Comparison of ENCODE assay signal across 6 cellular contexts in genomic region chr17:19369846-19370492, GRCh38. TPM values are rescaled to one million over a fixed set of nuclear protein-coding genes. Genes with fewer than 3 reads are reported as not detected.
DNase-seq lines count a peak whose midpoint lies in the region; ATAC-seq lines count a peak whose summit lies in the region.

No MANE protein-coding gene starts in this region.

- peak; percentile 60 for DNase-seq in activated CD4-positive, alpha-beta T cell treated with anti-CD3 and anti-CD28 coated beads, Interleukin-2, amount 10 ng/mL, durations not matched to agents 7 days and 5 days
- no peak for DNase-seq in activated CD4-positive, alpha-beta T cell treated with anti-CD3 and anti-CD28 coated beads for 4 hours
- peak in 2 of 3 experiments; percentile 19 to 28 for DNase-seq in effector memory CD8-positive, alpha-beta T cell
- no peak for DNase-seq in stimulated activated effector memory CD8-positive, alpha-beta T cell treated with anti-CD3 and anti-CD28 coated beads, Interleukin-12 subunit alpha, Interleukin-12 subunit beta, amount 100 ng/mL, for 72 hours (ENCODE audit: low spot score in 2 of 2)
- DNase-seq in DMS79 treated with DMSO at 0.1 percent for 48 hours (lab: John Stamatoyannopoulos, UW) = no peak
- DNase-seq in NCI-H748 (lab: John Stamatoyannopoulos, UW; ENCODE audit: unreplicated experiment) = no peak

- POLR2A ChIA-PET in activated CD4-positive, alpha-beta T cell treated with anti-CD3 and anti-CD28 coated beads, Interleukin-2, amount 10 ng/mL, durations not matched to agents 7 days and 5 days (lab: Charles Lee) = no interaction called here

- CTCF ChIA-PET in activated CD4-positive, alpha-beta T cell treated with anti-CD3 and anti-CD28 coated beads, Interleukin-2, amount 10 ng/mL, durations not matched to agents 7 days and 5 days (lab: Charles Lee) = interaction anchor here (0.6 to 0.8 kb wide), 2 partner anchors 10 to 15 kb away, joined by 3 read pairs; no protein-coding TSS in a partner anchor

- no peaks in the 10 kb centered on the region for H3K27me3 Mint-ChIP-seq in activated CD4-positive, alpha-beta T cell treated with anti-CD3 and anti-CD28 coated beads, Interleukin-2, amount 10 ng/mL, durations not matched to agents 7 days and 5 days
- H3K27me3 Mint-ChIP-seq in effector memory CD8-positive, alpha-beta T cell = no peaks in the 10 kb centered on the region

- peaks cover 66% of the 10 kb centered on the region for H3K4me1 Mint-ChIP-seq in activated CD4-positive, alpha-beta T cell treated with anti-CD3 and anti-CD28 coated beads, Interleukin-2, amount 10 ng/mL, durations not matched to agents 7 days and 5 days
- H3K4me1 Mint-ChIP-seq in effector memory CD8-positive, alpha-beta T cell (ENCODE audit: low read depth in 2 of 2) = peaks cover 43% of the 10 kb centered on the region in 2 donors
- H3K4me1 Mint-ChIP-seq in stimulated activated effector memory CD8-positive, alpha-beta T cell treated with anti-CD3 and anti-CD28 coated beads, Interleukin-12 subunit alpha, Interleukin-12 subunit beta, amount 100 ng/mL, for 72 hours = peaks cover 42% of the 10 kb centered on the region

- ATAC-seq in effector memory CD8-positive, alpha-beta T cell (replicated peaks) = peak; percentile 86
- ATAC-seq in stimulated activated effector memory CD8-positive, alpha-beta T cell treated with anti-CD3 and anti-CD28 coated beads, Interleukin-12 subunit alpha, Interleukin-12 subunit beta, amount 100 ng/mL, for 72 hours = peak; percentile 83

- peak overlapping the region; percentile 66 for H3K4me3 Mint-ChIP-seq in activated CD4-positive, alpha-beta T cell treated with anti-CD3 and anti-CD28 coated beads, Interleukin-2, amount 10 ng/mL, durations not matched to agents 7 days and 5 days
- peak overlapping the region; percentile 83 to 87 for H3K4me3 Mint-ChIP-seq in effector memory CD8-positive, alpha-beta T cell
- peak overlapping the region; percentile 59 for H3K4me3 Mint-ChIP-seq in stimulated activated effector memory CD8-positive, alpha-beta T cell treated with anti-CD3 and anti-CD28 coated beads, Interleukin-12 subunit alpha, Interleukin-12 subunit beta, amount 100 ng/mL, for 72 hours

- peak overlapping the region; percentile 95 for H3K27ac Mint-ChIP-seq in activated CD4-positive, alpha-beta T cell treated with anti-CD3 and anti-CD28 coated beads, Interleukin-2, amount 10 ng/mL, durations not matched to agents 7 days and 5 days
- peak overlapping the region; percentile 83 to 95 for H3K27ac Mint-ChIP-seq in effector memory CD8-positive, alpha-beta T cell
- peak overlapping the region; percentile 84 for H3K27ac Mint-ChIP-seq in stimulated activated effector memory CD8-positive, alpha-beta T cell treated with anti-CD3 and anti-CD28 coated beads, Interleukin-12 subunit alpha, Interleukin-12 subunit beta, amount 100 ng/mL, for 72 hours

- peaks cover 2% of the 10 kb centered on the region for H3K9me3 Mint-ChIP-seq in activated CD4-positive, alpha-beta T cell treated with anti-CD3 and anti-CD28 coated beads, Interleukin-2, amount 10 ng/mL, durations not matched to agents 7 days and 5 days
- H3K9me3 Mint-ChIP-seq in effector memory CD8-positive, alpha-beta T cell = peaks cover 0 to 2% of the 10 kb centered on the region in 2 donors
- no peaks in the 10 kb centered on the region for H3K9me3 Mint-ChIP-seq in stimulated activated effector memory CD8-positive, alpha-beta T cell treated with anti-CD3 and anti-CD28 coated beads, Interleukin-12 subunit alpha, Interleukin-12 subunit beta, amount 100 ng/mL, for 72 hours

- peaks cover 9% of the 10 kb centered on the region for H3K36me3 Mint-ChIP-seq in activated CD4-positive, alpha-beta T cell treated with anti-CD3 and anti-CD28 coated beads, Interleukin-2, amount 10 ng/mL, durations not matched to agents 7 days and 5 days (ENCODE audit: low read depth)
- H3K36me3 Mint-ChIP-seq in effector memory CD8-positive, alpha-beta T cell (ENCODE audit: insufficient read depth) = peaks cover 5% of the 10 kb centered on the region
- no peaks in the 10 kb centered on the region for H3K36me3 Mint-ChIP-seq in stimulated activated effector memory CD8-positive, alpha-beta T cell treated with anti-CD3 and anti-CD28 coated beads, Interleukin-12 subunit alpha, Interleukin-12 subunit beta, amount 100 ng/mL, for 72 hours

RNA-seq across cellular contexts. Expression of gene B9D1, which starts 7.4 kb away (rescaled TPM):
- 1 to 10 TPM; 1.3 to 1.6 TPM for total RNA-seq in activated CD4-positive, alpha-beta T cell treated with anti-CD3 and anti-CD28 coated beads, Interleukin-2, amount 10 ng/mL, durations not matched to agents 7 days and 5 days

RNA-seq across cellular contexts. Expression of gene MAPK7, which starts 8.3 kb away (rescaled TPM):
- total RNA-seq in activated CD4-positive, alpha-beta T cell treated with anti-CD3 and anti-CD28 coated beads, Interleukin-2, amount 10 ng/mL, durations not matched to agents 7 days and 5 days = 10 to 100 TPM; 37.6 to 46.5 TPM

RNA-seq across cellular contexts. Expression of gene MFAP4, which starts 17.0 kb away (rescaled TPM):
- total RNA-seq in activated CD4-positive, alpha-beta T cell treated with anti-CD3 and anti-CD28 coated beads, Interleukin-2, amount 10 ng/mL, durations not matched to agents 7 days and 5 days = not detected

RNA-seq across cellular contexts. Expression of gene RNF112, which starts 41.1 kb away (rescaled TPM):
- total RNA-seq in activated CD4-positive, alpha-beta T cell treated with anti-CD3 and anti-CD28 coated beads, Interleukin-2, amount 10 ng/mL, durations not matched to agents 7 days and 5 days = under 1 TPM; 0.58 to 0.67 TPM

Comparison
In these comparisons a context has a peak if more than half of its experiments do, and no peak if none do; other contexts are left out.
1. DNase-seq: peak in activated CD4-positive, alpha-beta T cell treated with anti-CD3 and anti-CD28 coated beads, Interleukin-2, amount 10 ng/mL, durations not matched to agents 7 days and 5 days (single experiment) and effector memory CD8-positive, alpha-beta T cell (2 of 3); none in activated CD4-positive, alpha-beta T cell treated with anti-CD3 and anti-CD28 coated beads for 4 hours (0 of 2), stimulated activated effector memory CD8-positive, alpha-beta T cell treated with anti-CD3 and anti-CD28 coated beads, Interleukin-12 subunit alpha, Interleukin-12 subunit beta, amount 100 ng/mL, for 72 hours (0 of 2), DMS79 treated with DMSO at 0.1 percent for 48 hours (single experiment) and NCI-H748 (single experiment).
2. Peak in every context shown above with its lines, with median percentiles within 50 percentile points of each other: H3K27ac Mint-ChIP-seq and H3K4me3 Mint-ChIP-seq.